12 cellular contexts compared by ENCODE assay signal in genomic region chr22:39470462-39471335, GRCh38. TPM values are rescaled to one million over a fixed set of nuclear protein-coding genes. Genes with fewer than 3 reads are reported as not detected.
DNase-seq lines count a peak whose midpoint lies in the region; ATAC-seq, FAIRE-seq and TF ChIP-seq lines count a peak whose summit lies in the region.
"Had no signal": no experiment of that assay in that cellular context is flagged by ENCODE, and none has a peak within 500 bp of the region (broad histone marks: within the 10 kb centered on the region; RNA-seq: fewer than 3 reads in every experiment).

No MANE protein-coding gene starts in this region.

- H3K9me2 ChIP-seq in Loucy (replicated peaks; ENCODE audit: low read depth, low read length): no peaks in the 10 kb centered on the region

- H3K27me3 ChIP-seq in BLaER1 treated with 17β-estradiol and CSF1 and Interleukin-3, amounts not matched to agents 10 nM and 100 nM: no peaks in the 10 kb centered on the region
- H3K27me3 ChIP-seq in Loucy (ENCODE audit: insufficient read depth, low read length, poor library complexity, severe bottlenecking) (no peaks in the 10 kb centered on the region), H1 (replicated peaks in 1 of 4; ENCODE audit: control insufficient read depth in 3 of 4, extremely low read depth in 1 of 4, insufficient read depth in 3 of 4, low read length in 3 of 4) (no peaks in the 10 kb centered on the region)

- POLR2A ChIA-PET in H1 (lab: Charles Lee; ENCODE audit: partially characterized antibody): interaction anchor here (0.8 to 3.8 kb wide), 11 partner anchors 10 to 159 kb away, joined by 3 to 11 read pairs (median 5); partner anchors contain the start of genes ATF4 and RPL3

- CTCF ChIA-PET in H1 (lab: Charles Lee; ENCODE audit: partially characterized antibody): interaction anchor here (1.1 to 5.0 kb wide), 10 partner anchors 9 to 127 kb away, joined by 3 to 18 read pairs (median 11); partner anchors contain the start of gene TAB1

- H3K9me3 ChIP-seq in BLaER1 treated with 17β-estradiol and CSF1 and Interleukin-3, amounts not matched to agents 10 nM and 100 nM (replicated peaks in 1 of 11): no peaks in the 10 kb centered on the region
- H3K9me3 ChIP-seq in Loucy (ENCODE audit: insufficient read depth, low read depth, low read length) (no peaks in the 10 kb centered on the region), H1 (ENCODE audit: insufficient read depth in 2 of 2, low read depth in 1 of 2, low read length in 1 of 2) (no peaks in the 10 kb centered on the region)

- no peak for TF ChIP-seq CTCF in Loucy (conservative IDR thresholded peaks at IDR 0.05; ENCODE audit: low read length)
- no peak for TF ChIP-seq CTCF in H1 (IDR thresholded peaks at IDR 0.05; ENCODE audit: control extremely low read depth in 1 of 3, insufficient read depth in 1 of 3, low read depth in 1 of 3, low read length in 3 of 3)
- TF ChIP-seq CTCF in osteocyte (IDR thresholded peaks at IDR 0.05): no peak

- peak overlapping the region; percentile 98; the same call in 1 of the 2 replicates for H2BK15ac ChIP-seq in H1 (ENCODE audit: low read length)

- peak overlapping the region; percentile 85 for H3K27ac Mint-ChIP-seq in osteocyte (ENCODE audit: unreplicated experiment)
- peak overlapping the region in 1 of 2 donors; percentile 91 for H3K27ac Mint-ChIP-seq in stimulated activated naive CD8-positive, alpha-beta T cell treated with anti-CD3 and anti-CD28 coated beads, Interleukin-15, amount 100 ng/mL, for 72 hours

- DNase-seq in H1 (ENCODE audit: low read depth in 1 of 2, low spot score in 2 of 2) (no peak), osteocyte (ENCODE audit: extremely low spot score, unreplicated experiment) (no peak), activated T-cell treated with anti-CD3 and anti-CD28 coated beads for 4 hours (no peak)
- DNase-seq in stimulated activated naive CD8-positive, alpha-beta T cell treated with anti-CD3 and anti-CD28 coated beads, Interleukin-15, amount 100 ng/mL, for 72 hours: no peak
- DNase-seq: activated CD4-positive, CD25-positive, alpha-beta regulatory T cell treated with anti-CD3 and anti-CD28 coated beads, Interleukin-2, amount 50 U/mL, for 72 hours; NCI-H748 treated with DMSO at 0.1 percent for 48 hours had no signal

- no peaks in the 10 kb centered on the region for H3K23me2 ChIP-seq in H1 (ENCODE audit: low read depth, low read length)

- peak overlapping the region; percentile 26 for H2BK120ac ChIP-seq in H1 (replicated peaks; ENCODE audit: low read depth, low read length)

- H3K9me3 Mint-ChIP-seq in osteocyte (ENCODE audit: unreplicated experiment): no peaks in the 10 kb centered on the region
- H3K9me3 Mint-ChIP-seq in stimulated activated naive CD8-positive, alpha-beta T cell treated with anti-CD3 and anti-CD28 coated beads, Interleukin-15, amount 100 ng/mL, for 72 hours: no peaks in the 10 kb centered on the region
- H3K9me3 Mint-ChIP-seq: activated naive CD4-positive, alpha-beta T cell treated with anti-CD3 and anti-CD28 coated beads, Interleukin-2, amount 50 U/mL, for 72 hours had no signal

- H3K18ac ChIP-seq in H1 (ENCODE audit: extremely low read depth, low read length): peak overlapping the region; percentile 96

- H4K5ac ChIP-seq in H1 (ENCODE audit: insufficient read length, low read depth, low read length): peak overlapping the region; percentile 13

- WGBS in H1 (ENCODE audit: extremely low coverage in 1 of 2, insufficient coverage in 1 of 2, insufficient read length in 1 of 2, insufficient replicate concordance in 2 of 2, low coverage in 1 of 2, low lambda C conversion rate in 2 of 2, missing lambda C conversion rate in 1 of 2), 2 experiments: 68% methylated on average over 17 of the region's 17 CpGs; no CpG with 5 or more reads in 1 of the 2 experiments

- peak overlapping the region; percentile 62; the same call in 1 of the 2 replicates for H2BK12ac ChIP-seq in H1 (ENCODE audit: low read depth, low read length)

- peaks cover 6% of the 10 kb centered on the region; the same call in 1 of the 2 replicates for H3K79me2 ChIP-seq in Loucy (ENCODE audit: insufficient read depth, low read length)
- no peaks in the 10 kb centered on the region for H3K79me2 ChIP-seq in H1 (ENCODE audit: control insufficient read depth in 1 of 2, insufficient read depth in 2 of 2, low read length in 2 of 2)

- no peaks in the 10 kb centered on the region for H3K27me3 Mint-ChIP-seq in osteocyte (ENCODE audit: unreplicated experiment)
- H3K27me3 Mint-ChIP-seq in stimulated activated naive CD8-positive, alpha-beta T cell treated with anti-CD3 and anti-CD28 coated beads, Interleukin-15, amount 100 ng/mL, for 72 hours: no peaks in the 10 kb centered on the region

- peak overlapping the region; percentile 52 to 72 (median 65) for H3K9ac ChIP-seq in BLaER1 treated with 17β-estradiol and CSF1 and Interleukin-3, amounts not matched to agents 10 nM and 100 nM
- H3K9ac ChIP-seq in Loucy (ENCODE audit: low read depth, low read length, poor library complexity, severe bottlenecking) (peak overlapping the region; percentile 53), H1 (replicated peaks in 1 of 4; ENCODE audit: extremely low read depth in 1 of 4, low read depth in 3 of 4, low read length in 3 of 4) (no peak overlapping the region; a peak in 1 of 7 replicates)

- H3K4me1 Mint-ChIP-seq in osteocyte (ENCODE audit: unreplicated experiment): peaks cover 80% of the 10 kb centered on the region
- peaks cover 32% of the 10 kb centered on the region for H3K4me1 Mint-ChIP-seq in stimulated activated naive CD8-positive, alpha-beta T cell treated with anti-CD3 and anti-CD28 coated beads, Interleukin-15, amount 100 ng/mL, for 72 hours

- H3F3A ChIP-seq in Loucy (ENCODE audit: low read depth): no peaks in the 10 kb centered on the region

- no peak overlapping the region for H2AK5ac ChIP-seq in H1 (ENCODE audit: low read depth, low read length)

- peak overlapping the region; percentile 92; the same call in 1 of the 2 replicates for H2BK5ac ChIP-seq in H1 (ENCODE audit: low read depth, low read length)

- no peaks in the 10 kb centered on the region; the same call in none of the 2 replicates for H3K79me1 ChIP-seq in H1 (ENCODE audit: low read depth, low read length)

- H3K4me1 ChIP-seq in BLaER1 treated with 17β-estradiol and CSF1 and Interleukin-3, amounts not matched to agents 10 nM and 100 nM: peaks cover 84 to 100% (median 90%) of the 10 kb centered on the region in 10 experiments
- H3K4me1 ChIP-seq in Loucy (ENCODE audit: insufficient read depth, low read length, poor library complexity, severe bottlenecking): peaks cover 38% of the 10 kb centered on the region
- H3K4me1 ChIP-seq in H1 (replicated peaks in 1 of 4; ENCODE audit: control insufficient read depth in 3 of 4, insufficient read depth in 4 of 4, low read length in 3 of 4): peaks cover 16 to 51% (median 39%) of the 10 kb centered on the region in 4 experiments

- H4K91ac ChIP-seq in H1 (replicated peaks; ENCODE audit: insufficient read length, low read length): peak overlapping the region; percentile 96

- peaks cover 0 to 24% (median 0%) of the 10 kb centered on the region in 11 experiments; a peak in 3 of 22 replicates for H4K20me1 ChIP-seq in BLaER1 treated with 17β-estradiol and CSF1 and Interleukin-3, amounts not matched to agents 10 nM and 100 nM
- H4K20me1 ChIP-seq in Loucy (ENCODE audit: insufficient read depth, low read length, poor library complexity, severe bottlenecking) (no peaks in the 10 kb centered on the region), H1 (replicated peaks in 1 of 2; ENCODE audit: control insufficient read depth in 1 of 2, insufficient read depth in 2 of 2, low read length in 2 of 2) (peaks cover 0 to 7% of the 10 kb centered on the region in 2 experiments)

- H2BK20ac ChIP-seq in H1 (ENCODE audit: low read length): 0 out of 2 replicates have a peak overlapping the region, but pooled peaks have one; percentile 41

- H2AFZ ChIP-seq in Loucy (ENCODE audit: low read length) (no peak overlapping the region), H1 (ENCODE audit: low read length) (no peak overlapping the region)

- ATAC-seq in HG03432 (IDR thresholded peaks at IDR 0.05; ENCODE audit: unreplicated experiment) (no peak), HG02885 (IDR thresholded peaks at IDR 0.05; ENCODE audit: poor library complexity, unreplicated experiment) (no peak)
- ATAC-seq in stimulated activated naive CD8-positive, alpha-beta T cell treated with anti-CD3 and anti-CD28 coated beads, Interleukin-15, amount 100 ng/mL, for 72 hours: no peak

- H3K36me3 Mint-ChIP-seq in osteocyte (ENCODE audit: unreplicated experiment): no peaks in the 10 kb centered on the region
- H3K36me3 Mint-ChIP-seq: activated naive CD4-positive, alpha-beta T cell treated with anti-CD3 and anti-CD28 coated beads, Interleukin-2, amount 50 U/mL, for 72 hours had no signal

- TF ChIP-seq POLR2A in H1 (IDR thresholded peaks at IDR 0.05; ENCODE audit: control extremely low read depth in 1 of 2, low read depth in 2 of 2, low read length in 2 of 2): no peak

- no peak overlapping the region for H3K23ac ChIP-seq in H1 (ENCODE audit: insufficient read length)

- peak overlapping the region; percentile 79 to 99 (median 92) for H3K4me2 ChIP-seq in BLaER1 treated with 17β-estradiol and CSF1 and Interleukin-3, amounts not matched to agents 10 nM and 100 nM
- H3K4me2 ChIP-seq in Loucy (ENCODE audit: low read depth, low read length, poor library complexity, severe bottlenecking) (peak overlapping the region; percentile 63), H1 (ENCODE audit: insufficient read depth in 1 of 2, low read depth in 2 of 2, low read length in 2 of 2) (peak overlapping the region; percentile 18 to 38)

- no peak overlapping the region for H4K8ac ChIP-seq in H1 (ENCODE audit: extremely low read depth, insufficient read depth, low read length)

- H3K27ac ChIP-seq in BLaER1 treated with 17β-estradiol and CSF1 and Interleukin-3, amounts not matched to agents 10 nM and 100 nM: peak overlapping the region; percentile 54 to 85 (median 78); a peak in 21 of 22 replicates
- H3K27ac ChIP-seq in H1 (ENCODE audit: low read depth, low read length): no peak overlapping the region

- H3K14ac ChIP-seq in H1 (ENCODE audit: insufficient read length): no peak overlapping the region

- TF ChIP-seq EP300 in H1 (IDR thresholded peaks at IDR 0.05; ENCODE audit: borderline replicate concordance in 1 of 2, low read depth in 2 of 2, low read length in 2 of 2): no peak

- FAIRE-seq in H1 (lab: Jason Lieb, UNC): no peak
- FAIRE-seq: endometrium had no signal

- H3K4me3 ChIP-seq in BLaER1 treated with 17β-estradiol and CSF1 and Interleukin-3, amounts not matched to agents 10 nM and 100 nM: peak overlapping the region in 2 of 10 experiments; percentile 27 to 58; a peak in 3 of 20 replicates
- H3K4me3 ChIP-seq in Loucy (ENCODE audit: low read length, poor library complexity, severe bottlenecking) (no peak overlapping the region), H1 (ENCODE audit: extremely low read depth in 1 of 4, insufficient read depth in 2 of 4, low read depth in 3 of 4, low read length in 4 of 4) (no peak overlapping the region)

- H3K4ac ChIP-seq in H1 (replicated peaks; ENCODE audit: insufficient read length, low read depth, low read length): peak overlapping the region; percentile 74

- no peak overlapping the region for H3K4me3 Mint-ChIP-seq in osteocyte (ENCODE audit: unreplicated experiment)
- H3K4me3 Mint-ChIP-seq in stimulated activated naive CD8-positive, alpha-beta T cell treated with anti-CD3 and anti-CD28 coated beads, Interleukin-15, amount 100 ng/mL, for 72 hours: no peak overlapping the region

- no peak overlapping the region for H3K56ac ChIP-seq in H1 (replicated peaks; ENCODE audit: insufficient read length, low read depth, low read length)

- TF ChIP-seq RAD21 in H1 (IDR thresholded peaks at IDR 0.05 in 1 of 2, conservative IDR thresholded peaks at IDR 0.05 in 1 of 2; ENCODE audit: low read depth in 2 of 2, low read length in 2 of 2): no peak

- no peaks in the 10 kb centered on the region for H3K36me3 ChIP-seq in BLaER1 treated with 17β-estradiol and CSF1 and Interleukin-3, amounts not matched to agents 10 nM and 100 nM
- H3K36me3 ChIP-seq in Loucy (ENCODE audit: insufficient read depth, low read length) (no peaks in the 10 kb centered on the region), H1 (ENCODE audit: control insufficient read depth in 2 of 4, insufficient read depth in 4 of 4, low read length in 3 of 4) (no peaks in the 10 kb centered on the region)

RNA-seq across cellular contexts. Expression of gene MGAT3, which starts 13.9 kb away (rescaled TPM):
- total RNA-seq in H1 (2021; fragmentation: NEBNext Ultra II Directional; extraction: Animal tissue kit (Norgen Biotek cat#: 25700)): 8.5 and 9.2 TPM in 2 replicates
- polyA plus RNA-seq in H1 (2011; rRNA removed): 4.3 and 6.3 TPM in 2 replicates
- 4.7 TPM for polyA plus RNA-seq in H1 (2011; cell fraction: cytosol; rRNA removed)
- polyA plus RNA-seq in H1 (2011; cell fraction: nucleus; rRNA removed): 6.4 TPM
- polyA plus RNA-seq in H1 (2012, experiment 1 of 2): 6.4 to 8.6 TPM (median 7.1 TPM) in 4 replicates
- 5.9 TPM for polyA plus RNA-seq in H1 (2012, experiment 2 of 2)
- polyA plus RNA-seq in H1 (2013, experiment 1 of 2): 5.5 TPM
- polyA plus RNA-seq in H1 (2013, experiment 2 of 2): 5.2 TPM
- polyA minus RNA-seq in H1 (2011; rRNA and poly(A)+ RNA removed): 5.9 and 6.3 TPM in 2 replicates
- polyA minus RNA-seq in H1 (2011; cell fraction: cytosol; rRNA and poly(A)+ RNA removed): 7.0 TPM
- polyA minus RNA-seq in H1 (2011; cell fraction: nucleus; rRNA and poly(A)+ RNA removed): 4.2 TPM
- 9.4 and 10.9 TPM in 2 replicates for total RNA-seq in osteocyte

RNA-seq across cellular contexts. Expression of gene MIEF1, which starts 31.4 kb away (rescaled TPM):
- 31.4 and 32.7 TPM in 2 replicates for total RNA-seq in H1 (2021; fragmentation: NEBNext Ultra II Directional; extraction: Animal tissue kit (Norgen Biotek cat#: 25700))
- 16.8 and 21.0 TPM in 2 replicates for polyA plus RNA-seq in H1 (2011; rRNA removed)
- polyA plus RNA-seq in H1 (2011; cell fraction: cytosol; rRNA removed): 16.4 TPM
- polyA plus RNA-seq in H1 (2011; cell fraction: nucleus; rRNA removed): 18.5 TPM
- 22.0 to 25.2 TPM (median 22.9 TPM) in 4 replicates for polyA plus RNA-seq in H1 (2012, experiment 1 of 2)
- 14.3 TPM for polyA plus RNA-seq in H1 (2012, experiment 2 of 2)
- 18.5 TPM for polyA plus RNA-seq in H1 (2013, experiment 1 of 2)
- polyA plus RNA-seq in H1 (2013, experiment 2 of 2): 18.4 TPM
- polyA minus RNA-seq in H1 (2011; rRNA and poly(A)+ RNA removed): 36.0 and 36.1 TPM in 2 replicates
- polyA minus RNA-seq in H1 (2011; cell fraction: cytosol; rRNA and poly(A)+ RNA removed): 17.9 TPM
- polyA minus RNA-seq in H1 (2011; cell fraction: nucleus; rRNA and poly(A)+ RNA removed): 17.9 TPM
- total RNA-seq in osteocyte: 24.8 and 25.8 TPM in 2 replicates

RNA-seq across cellular contexts. Expression of gene ATF4, which starts 49.7 kb away (rescaled TPM):
- total RNA-seq in H1 (2021; fragmentation: NEBNext Ultra II Directional; extraction: Animal tissue kit (Norgen Biotek cat#: 25700)): 543 and 553 TPM in 2 replicates
- polyA plus RNA-seq in H1 (2011; rRNA removed): 685 and 704 TPM in 2 replicates
- 868 TPM for polyA plus RNA-seq in H1 (2011; cell fraction: cytosol; rRNA removed)
- 703 TPM for polyA plus RNA-seq in H1 (2011; cell fraction: nucleus; rRNA removed)
- polyA plus RNA-seq in H1 (2012, experiment 1 of 2): 598 to 685 TPM (median 617 TPM) in 4 replicates
- polyA plus RNA-seq in H1 (2012, experiment 2 of 2): 699 TPM
- polyA plus RNA-seq in H1 (2013, experiment 1 of 2): 476 TPM
- 475 TPM for polyA plus RNA-seq in H1 (2013, experiment 2 of 2)
- 314 and 359 TPM in 2 replicates for polyA minus RNA-seq in H1 (2011; rRNA and poly(A)+ RNA removed)
- 150 TPM for polyA minus RNA-seq in H1 (2011; cell fraction: cytosol; rRNA and poly(A)+ RNA removed)
- 255 TPM for polyA minus RNA-seq in H1 (2011; cell fraction: nucleus; rRNA and poly(A)+ RNA removed)
- 408 and 440 TPM in 2 replicates for total RNA-seq in osteocyte

Comparison
In these comparisons a context has a peak if more than half of its experiments do, and no peak if none do; other contexts are left out.
1. H3K4me2 ChIP-seq: peak in every context shown above with its lines; median percentile 92 in BLaER1 treated with 17β-estradiol and CSF1 and Interleukin-3, amounts not matched to agents 10 nM and 100 nM; 63 in Loucy; 28 in H1.
2. H3K9ac ChIP-seq: peak in BLaER1 treated with 17β-estradiol and CSF1 and Interleukin-3, amounts not matched to agents 10 nM and 100 nM (11 of 11) and Loucy (single experiment); none in H1 (0 of 4).